In the genomic region with DNA sequence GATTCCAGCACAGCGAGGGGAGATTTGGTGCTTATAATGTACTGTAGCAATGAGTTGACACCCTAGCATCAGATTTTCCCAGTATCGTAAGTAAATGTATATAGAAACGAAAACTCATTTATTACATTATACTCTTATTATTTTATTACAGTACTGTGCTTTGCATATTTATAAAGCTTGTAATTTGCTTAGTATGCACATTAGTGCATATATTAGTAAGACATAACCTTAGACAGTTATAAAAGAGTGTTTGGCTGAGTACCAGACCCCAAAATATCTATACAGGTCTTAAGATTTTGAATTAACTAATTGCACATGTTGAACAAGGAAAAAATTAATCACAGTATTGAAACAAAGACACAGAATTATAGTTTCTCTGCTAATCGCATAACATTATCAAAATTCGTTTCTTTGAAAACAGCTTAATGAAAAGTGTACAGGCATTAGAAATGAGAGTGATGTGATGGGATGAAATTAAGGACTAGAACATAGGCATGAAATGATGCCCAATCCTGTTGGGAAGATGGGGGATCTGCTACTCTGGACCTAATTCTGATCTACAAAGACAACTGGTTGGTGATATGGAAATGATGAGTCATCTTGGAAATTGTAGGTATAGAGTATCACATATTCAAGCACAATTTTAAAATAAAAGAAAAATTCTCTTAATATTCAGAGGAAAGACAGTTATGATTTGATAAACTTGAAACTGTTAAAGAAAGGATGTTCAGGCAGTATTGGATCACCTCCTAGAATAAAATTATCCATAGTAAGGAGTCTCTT, we compare ENCODE assay signal across 21 cellular contexts.
"Had no signal": no experiment of that assay in that cellular context is flagged by ENCODE, and none has a peak within 500 bp of the region (broad histone marks: within the 10 kb centered on the region; RNA-seq: fewer than 3 reads in every experiment).

No MANE protein-coding gene starts in this region.

- H3K4me1 ChIP-seq: upper lobe of left lung, uterus had no signal

- H3K27ac Mint-ChIP-seq: progenitor cell of endocrine pancreas had no signal

- H3K27me3 ChIP-seq: hepatocyte, pancreas, tibial artery, upper lobe of left lung, uterus had no signal

- H3K27ac ChIP-seq: hepatocyte, pancreas, tibial artery, upper lobe of left lung, uterus had no signal

- H3K4me3 Mint-ChIP-seq: natural killer cell treated with Interleukin-12 subunit alpha and Interleukin-12 subunit beta and Interleukin-15 and Interleukin-18, amount 100 ng/mL, for 72 hours had no signal

- ATAC-seq: left colon; left ventricle myocardium superior; natural killer cell treated with Interleukin-12 subunit alpha and Interleukin-12 subunit beta and Interleukin-15 and Interleukin-18, amount 100 ng/mL, for 72 hours; pancreas; right cardiac atrium had no signal

- H3K36me3 ChIP-seq: uterus had no signal

- H3K9me3 Mint-ChIP-seq: natural killer cell treated with Interleukin-12 subunit alpha and Interleukin-12 subunit beta and Interleukin-15 and Interleukin-18, amount 100 ng/mL, for 72 hours had no signal

- H3K27me3 Mint-ChIP-seq: natural killer cell treated with Interleukin-12 subunit alpha and Interleukin-12 subunit beta and Interleukin-15 and Interleukin-18, amount 100 ng/mL, for 72 hours; progenitor cell of endocrine pancreas had no signal

- H3K4me3 ChIP-seq: hepatocyte, lung, pancreas, smooth muscle cell, tibial artery, upper lobe of left lung, uterus had no signal

- H3K9me3 ChIP-seq: pancreas, tibial artery, upper lobe of left lung, uterus had no signal

- DNase-seq: dermis blood vessel endothelial cell; erythroblast; foreskin melanocyte; head of caudate nucleus; left colon; left ventricle myocardium superior; mesenchymal stem cell; midbrain; occipital lobe; pancreas; stimulated activated CD4-positive, alpha-beta T cell treated with anti-CD3 and anti-CD28 coated beads, Interleukin-2, amount 100 ng/mL, for 48 hours; stimulated activated naive CD4-positive, alpha-beta T cell treated with Interleukin-2 at 50 U/mL for 16 hours; tibial artery; upper lobe of left lung; uterus had no signal
